ENCODE assay signal across 30 cellular contexts in genomic region chr18:1840878-1841277, GRCh38.
"Had no signal": no experiment of that assay in that cellular context is flagged by ENCODE, and none has a peak within 500 bp of the region (broad histone marks: within the 10 kb centered on the region; RNA-seq: fewer than 3 reads in every experiment).

No MANE protein-coding gene starts in this region.

- H3K4me3 ChIP-seq: ascending aorta, cardiac muscle cell, gastroesophageal sphincter, psoas muscle, smooth muscle cell, stomach, thyroid gland, upper lobe of left lung had no signal

- H3K4me1 ChIP-seq: ascending aorta, gastroesophageal sphincter, parathyroid adenoma, psoas muscle, stomach, thyroid gland, upper lobe of left lung had no signal

- H3K9me3 ChIP-seq: ascending aorta, gastroesophageal sphincter, stomach, thyroid gland had no signal

- H3K27me3 ChIP-seq: ascending aorta, cardiac muscle cell, gastroesophageal sphincter, stomach, thyroid gland, upper lobe of left lung had no signal

- H3K36me3 ChIP-seq: ascending aorta, cardiac muscle cell, gastroesophageal sphincter, stomach, thyroid gland, upper lobe of left lung had no signal

- H3K27ac ChIP-seq: ascending aorta, cardiac muscle cell, gastroesophageal sphincter, parathyroid adenoma, psoas muscle, stomach, thyroid gland, upper lobe of left lung, VCaP had no signal

- DNase-seq: activated CD4-positive, alpha-beta memory T cell treated with anti-CD3 and anti-CD28 coated beads for 36 hours; activated CD4-positive, alpha-beta T cell treated with anti-CD3 and anti-CD28 coated beads for 48 hours; activated CD8-positive, alpha-beta memory T cell treated with anti-CD3 and anti-CD28 coated beads, Interleukin-2, amount 50 U/mL, for 4 hours; activated gamma-delta T cell; activated naive CD4-positive, alpha-beta T cell treated with anti-CD3 and anti-CD28 coated beads, Interleukin-2, amount 10 ng/mL, durations not matched to agents 7 days and 5 days; activated naive CD8-positive, alpha-beta T cell treated with anti-CD3 and anti-CD28 coated beads, Interleukin-2, amount 10 ng/mL, durations not matched to agents 7 days and 5 days; activated T-cell treated with anti-CD3 and anti-CD28 coated beads, Interleukin-2, amount 50 U/mL, for 24 hours; cerebellar nuclear complex; cortex of kidney; head of caudate nucleus; hippocampal formation; immature natural killer cell; kidney; left colon; midbrain; naive thymus-derived CD4-positive, alpha-beta T cell; occipital lobe; psoas muscle; stimulated activated CD4-positive, alpha-beta T cell treated with anti-CD3 and anti-CD28 coated beads, Interleukin-2, amount 100 ng/mL, for 24 hours; stimulated activated naive B cell treated with anti-CD40 and anti-IgM and Interleukin-4, amounts not matched to agents 10 μg/mL and 1 μg/mL and 100 μg/mL, for 72 hours; stomach; thyroid gland; upper lobe of left lung had no signal

- ATAC-seq: activated CD4-positive, CD25-positive, alpha-beta regulatory T cell treated with anti-CD3 and anti-CD28 coated beads, Interleukin-2, amount 50 U/mL, for 24 hours; gastroesophageal sphincter; left colon; naive thymus-derived CD4-positive, alpha-beta T cell; psoas muscle; stimulated activated naive B cell treated with anti-CD40 and anti-IgM and Interleukin-4, amounts not matched to agents 10 μg/mL and 1 μg/mL and 100 μg/mL, for 72 hours had no signal
